8 cellular contexts compared by ENCODE assay signal in genomic region chr2:112749755-112750559, GRCh38. TPM values are rescaled to one million over a fixed set of nuclear protein-coding genes. Genes with fewer than 3 reads are reported as not detected.
A peak's percentile ranks its signal among the peaks of the same experiment; 100 is the strongest.
DNase-seq lines count a peak whose midpoint lies in the region; ATAC-seq, FAIRE-seq and TF ChIP-seq lines count a peak whose summit lies in the region.

No MANE protein-coding gene starts in this region.

- peak; percentile 70 for ATAC-seq in GM21515 (IDR thresholded peaks at IDR 0.05; ENCODE audit: unreplicated experiment)
- ATAC-seq in gastrocnemius medialis = no peak
- no peak for ATAC-seq in GM19328 (IDR thresholded peaks at IDR 0.05; ENCODE audit: unreplicated experiment)

- intact Hi-C loops in adrenal gland (cut with DNase I) = loop anchor here (5.0 to 10.0 kb wide), 4 partner anchors 132 to 207 kb away; no protein-coding TSS in a partner anchor
- intact Hi-C loops in left ventricle myocardium inferior (cut with micrococcal nuclease) = loop anchor here (10.0 kb wide), 1 partner anchor 135 kb away; no protein-coding TSS in a partner anchor
- intact Hi-C loops in gastrocnemius medialis (cut with DNase I; ENCODE audit: low total_unique reads) = loop anchor here (5.0 kb wide), 1 partner anchor 192 kb away; no protein-coding TSS in a partner anchor

- no peaks in the 10 kb centered on the region for H3K4me1 ChIP-seq in adrenal gland (replicated peaks in 1 of 2)
- H3K4me1 ChIP-seq in left ventricle myocardium inferior = no peaks in the 10 kb centered on the region
- H3K4me1 ChIP-seq in gastrocnemius medialis = no peaks in the 10 kb centered on the region

- FAIRE-seq in D721Med (lab: Jason Lieb, UNC) = no peak

- no peak overlapping the region for H3K4me3 ChIP-seq in NB4 (ENCODE audit: low read depth, low read length)
- no peak overlapping the region for H3K4me3 ChIP-seq in adrenal gland
- no peak overlapping the region for H3K4me3 ChIP-seq in left ventricle myocardium inferior
- no peak overlapping the region for H3K4me3 ChIP-seq in gastrocnemius medialis

- TF ChIP-seq POLR2A in NB4 (IDR thresholded peaks at IDR 0.05; ENCODE audit: extremely low read depth, insufficient read length) (no peak), adrenal gland (IDR thresholded peaks at IDR 0.05) (no peak), gastrocnemius medialis (IDR thresholded peaks at IDR 0.05) (no peak)

- no peaks in the 10 kb centered on the region for H3K27me3 ChIP-seq in adrenal gland
- H3K27me3 ChIP-seq in left ventricle myocardium inferior (ENCODE audit: low read depth) = peaks cover 9% of the 10 kb centered on the region
- no peaks in the 10 kb centered on the region for H3K27me3 ChIP-seq in gastrocnemius medialis

- 66 to 69% (median 67%) methylated on average over 9 of the region's 9 CpGs for WGBS in adrenal gland, 4 donors

- H3K36me3 ChIP-seq in adrenal gland (replicated peaks in 1 of 2) (no peaks in the 10 kb centered on the region), left ventricle myocardium inferior (no peaks in the 10 kb centered on the region), gastrocnemius medialis (no peaks in the 10 kb centered on the region)

- no peaks in the 10 kb centered on the region for H3K9me3 ChIP-seq in adrenal gland (replicated peaks in 1 of 3)
- no peaks in the 10 kb centered on the region for H3K9me3 ChIP-seq in left ventricle myocardium inferior (replicated peaks)
- no peaks in the 10 kb centered on the region for H3K9me3 ChIP-seq in gastrocnemius medialis

- no peak overlapping the region for H3K27ac ChIP-seq in adrenal gland
- no peak overlapping the region for H3K27ac ChIP-seq in left ventricle myocardium inferior (replicated peaks)
- H3K27ac ChIP-seq in gastrocnemius medialis = no peak overlapping the region

- peak; percentile 44 for DNase-seq in D721Med (ENCODE audit: insufficient read length, low spot score)
- peak; percentile 85 for DNase-seq in NB4 (ENCODE audit: low read depth)
- DNase-seq in T-helper 22 cell (ENCODE audit: low read depth) = peak; percentile 66
- peak; percentile 61 to 84 (median 72) for DNase-seq in adrenal gland
- peak; percentile 55 for DNase-seq in left ventricle myocardium inferior
- peak in 1 of 2 donors; percentile 25 for DNase-seq in gastrocnemius medialis

- TF ChIP-seq CTCF in D721Med (IDR thresholded peaks at IDR 0.05; ENCODE audit: insufficient read depth, missing control alignments) (peak; percentile 96), NB4 (IDR thresholded peaks at IDR 0.05; ENCODE audit: low read depth, low read length) (peak; percentile 98), adrenal gland (IDR thresholded peaks at IDR 0.05) (peak; percentile 70 to 92 (median 84)), left ventricle myocardium inferior (IDR thresholded peaks at IDR 0.05; ENCODE audit: borderline replicate concordance) (peak; percentile 91), gastrocnemius medialis (IDR thresholded peaks at IDR 0.05 in 4 of 5, conservative IDR thresholded peaks at IDR 0.05 in 1 of 5) (peak; percentile 34 to 75 (median 50))

- in situ Hi-C loops in gastrocnemius medialis (cut with MboI; ENCODE audit: low sequenced_read_pairs in 4 of 4) = loop anchor here in 1 of 4 donors (10.0 kb wide), 2 partner anchors 125 to 205 kb away; no protein-coding TSS in a partner anchor

RNA-seq across cellular contexts. Expression of gene CKAP2L, which starts 14.5 kb away (rescaled TPM):
- 1 to 10 TPM in 3 of 8 donors, under 1 TPM in 4, not detected in 1; 0.35 to 1.3 (median 0.84) TPM for total RNA-seq in adrenal gland
- polyA plus RNA-seq in adrenal gland = under 1 TPM in 2 of 3 donors, not detected in 1; 0.10 to 0.79 TPM
- 0.38 TPM for total RNA-seq in left ventricle myocardium inferior
- under 1 TPM in 2 of 4 donors, not detected in 2; 0.07 to 0.16 TPM for total RNA-seq in gastrocnemius medialis

RNA-seq across cellular contexts. Expression of gene NT5DC4, which starts 29.1 kb away (rescaled TPM):
- total RNA-seq in adrenal gland = under 1 TPM in 2 of 8 donors, not detected in 6; 0.22 to 0.24 TPM
- polyA plus RNA-seq in adrenal gland = under 1 TPM in 1 of 3 donors, not detected in 2; 0.56 TPM
- total RNA-seq in left ventricle myocardium inferior = not detected
- not detected for total RNA-seq in gastrocnemius medialis

RNA-seq across cellular contexts. Expression of gene IL1A, which starts 34.3 kb away (rescaled TPM):
- total RNA-seq in adrenal gland (under 1 TPM in 1 of 8 donors, not detected in 7; 0.18 TPM), left ventricle myocardium inferior (not detected), gastrocnemius medialis (not detected)
- under 1 TPM in 1 of 3 donors, not detected in 2; 0.07 TPM for polyA plus RNA-seq in adrenal gland
